In genomic region chr7:116193329-116194087, GRCh38 we compare ENCODE assay signal across 14 cellular contexts.
"Had no signal": no experiment of that assay in that cellular context is flagged by ENCODE, and none has a peak within 500 bp of the region (broad histone marks: within the 10 kb centered on the region; RNA-seq: fewer than 3 reads in every experiment).

No MANE protein-coding gene starts in this region.

- H3K4me1 ChIP-seq: adrenal gland, right lobe of liver had no signal

- H3K27ac ChIP-seq: adrenal gland, neutrophil, right lobe of liver had no signal

- H3K27me3 ChIP-seq: adrenal gland, neutrophil, right lobe of liver had no signal

- H3K36me3 ChIP-seq: adrenal gland, neutrophil, right lobe of liver had no signal

- H3K9me3 ChIP-seq: adrenal gland, neutrophil, right lobe of liver had no signal

- H3K4me3 ChIP-seq: adrenal gland, lung, right lobe of liver had no signal

- ATAC-seq: left colon; naive thymus-derived CD8-positive, alpha-beta T cell; right lobe of liver had no signal

- DNase-seq: activated CD4-positive, alpha-beta T cell treated with anti-CD3 and anti-CD28 coated beads, Interleukin-2, amount 50 U/mL, for 1 hour; activated CD4-positive, CD25-positive, alpha-beta regulatory T cell; activated naive CD4-positive, alpha-beta T cell treated with anti-CD3 and anti-CD28 coated beads, Interleukin-2, amount 50 U/mL, for 16 hours; adrenal gland; cerebellar nuclear complex; endodermal cell; foreskin fibroblast; head of caudate nucleus; left colon; naive thymus-derived CD8-positive, alpha-beta T cell; right lobe of liver; stimulated activated naive CD4-positive, alpha-beta T cell treated with Interleukin-2 at 50 U/mL for 16 hours had no signal
